ENCODE assay signal across 8 cellular contexts in genomic region chr10:88990528-88991160, GRCh38. TPM values are rescaled to one million over a fixed set of nuclear protein-coding genes. Genes with fewer than 3 reads are reported as not detected.
DNase-seq lines count a peak whose midpoint lies in the region; ATAC-seq and TF ChIP-seq lines count a peak whose summit lies in the region.

Gene FAS (plus strand): TSS chr10:88990798. CDS start chr10:88990877, 79 bp downstream.

- H3K4me1 ChIP-seq in HEK293 (ENCODE audit: control insufficient read depth, insufficient read depth, low read length) (peaks cover 17% of the 10 kb centered on the region), lower lobe of right lung (peaks cover 63% of the 10 kb centered on the region)

- intact Hi-C loops in lower lobe of right lung (cut with DNase I): no loop called here

- ATAC-seq in lower lobe of right lung: peak; percentile 91 to 95

- peak within 1 kb of the TSS; percentile 90 for H3K4me3 ChIP-seq in GM12864 (ENCODE audit: low read depth, low read length)
- H3K4me3 ChIP-seq in HEK293 (ENCODE audit: low read depth, low read length): peak within 1 kb of the TSS; percentile 86
- peak within 1 kb of the TSS; percentile 93 for H3K4me3 ChIP-seq in lower lobe of right lung

- H3K36me3 ChIP-seq in HEK293 (ENCODE audit: control insufficient read depth in 2 of 2, insufficient read depth in 1 of 2, low read length in 2 of 2) (peaks cover 0 to 3% of the 10 kb centered on the region in 2 experiments; a peak in 1 of 3 replicates), lower lobe of right lung (no peaks in the 10 kb centered on the region)

- TF ChIP-seq CTCF in GM12864 (IDR thresholded peaks at IDR 0.05; ENCODE audit: low read depth, low read length, missing control alignments) (no peak), HEK293 (tag by site-specific recombination; IDR thresholded peaks at IDR 0.05) (no peak), lower lobe of right lung (IDR thresholded peaks at IDR 0.05) (no peak)

- peak within 1 kb of the TSS; percentile 97 for H3K27ac ChIP-seq in HEK293 (ENCODE audit: extremely low read depth, low read depth, low read length)
- peak within 1 kb of the TSS; percentile 98 for H3K27ac ChIP-seq in lower lobe of right lung

- H3K9me3 ChIP-seq in HEK293 (ENCODE audit: control insufficient read depth, insufficient read depth, low read depth, low read length) (no peaks in the 10 kb centered on the region), lower lobe of right lung (no peaks in the 10 kb centered on the region)

- H3K27me3 ChIP-seq in lower lobe of right lung (ENCODE audit: low read depth): no peaks in the 10 kb centered on the region

- POLR2A ChIA-PET in HEK293 (lab: Yijun Ruan, JAX): interaction anchor here (0.5 to 1.9 kb wide), 9 partner anchors 8 to 385 kb away, joined by 3 to 11 read pairs (median 5); partner anchors contain the start of genes LIPA and STAMBPL1

- peak; percentile 75 for DNase-seq in GM12864 (ENCODE audit: low read depth)
- DNase-seq in NAMALWA (ENCODE audit: low spot score): peak; percentile 66
- peak; percentile 50 to 68 for DNase-seq in activated CD4-positive, alpha-beta T cell treated with anti-CD3 and anti-CD28 coated beads, Interleukin-2, amount 50 U/mL, for 24 hours (ENCODE audit: low read depth in 1 of 2, low spot score in 1 of 2)
- DNase-seq in dermis blood vessel endothelial cell: peak; percentile 54
- peak; percentile 89 for DNase-seq in lower lobe of right lung
- DNase-seq in stimulated activated CD4-positive, alpha-beta T cell treated with anti-CD3 and anti-CD28 coated beads, TNF-alpha, amount 100 ng/mL, for 4 hours (ENCODE audit: low read depth in 3 of 3): peak; percentile 50 to 68 (median 68)
- DNase-seq in NCI-H82 treated with DMSO at 0.1 percent for 48 hours (lab: John Stamatoyannopoulos, UW; ENCODE audit: unreplicated experiment): no peak

- CTCF ChIA-PET in HEK293 (lab: Yijun Ruan, JAX): interaction anchor here (0.6 to 7.4 kb wide), 20 partner anchors 12 to 425 kb away, joined by 3 to 137 read pairs (median 3); no protein-coding TSS in a partner anchor

TF ChIP-seq in HEK293, 187 proteins besides CTCF, POLR2A, EP300 and RAD21 (continues in another document):
- TF ChIP-seq KLF9 (tag by site-specific recombination; IDR thresholded peaks at IDR 0.05; ENCODE audit: low read depth) (no peak), SCRT2 (tag by site-specific recombination; IDR thresholded peaks at IDR 0.05) (no peak), SP2 (tag by site-specific recombination; IDR thresholded peaks at IDR 0.05) (peak; percentile 76), ZBTB20 (tag by site-specific recombination; IDR thresholded peaks at IDR 0.05) (peak; percentile 91), SP3 (tag by site-specific recombination; IDR thresholded peaks at IDR 0.05) (peak; percentile 78), ZNF391 (tag by site-specific recombination; IDR thresholded peaks at IDR 0.05; ENCODE audit: borderline replicate concordance, low read depth) (no peak), IKZF3 (tag by site-specific recombination; IDR thresholded peaks at IDR 0.05) (no peak), ZFP37 (tag by site-specific recombination; IDR thresholded peaks at IDR 0.05) (0 out of 2 replicates have a peak, but pooled peaks have one; percentile 50), ZBTB8A (tag by site-specific recombination; IDR thresholded peaks at IDR 0.05) (peak; percentile 44; the same call in 1 of the 2 replicates), ZNF341 (tag by site-specific recombination; IDR thresholded peaks at IDR 0.05; ENCODE audit: low read depth) (peak; percentile 62), GLIS1 (tag by site-specific recombination; IDR thresholded peaks at IDR 0.05) (peak; percentile 16; the same call in 1 of the 2 replicates), ZNF169 (tag by site-specific recombination; IDR thresholded peaks at IDR 0.05) (no peak), KLF1 (tag by site-specific recombination; IDR thresholded peaks at IDR 0.05) (peak; percentile 68), ZNF501 (tag by site-specific recombination; IDR thresholded peaks at IDR 0.05) (peak; percentile 84; the same call in 1 of the 2 replicates), SP7 (tag by site-specific recombination; IDR thresholded peaks at IDR 0.05) (peak; percentile 32; the same call in 1 of the 2 replicates), KLF8 (tag by site-specific recombination; IDR thresholded peaks at IDR 0.05) (peak; percentile 67), ZNF302 (tag by site-specific recombination; IDR thresholded peaks at IDR 0.05; ENCODE audit: low read depth) (no peak), ZBTB1 (tag by site-specific recombination; IDR thresholded peaks at IDR 0.05) (no peak), ZFP69B (tag by site-specific recombination; IDR thresholded peaks at IDR 0.05) (peak; percentile 77), ZBTB48 (tag by site-specific recombination; IDR thresholded peaks at IDR 0.05) (peak; percentile 52; the same call in 1 of the 2 replicates), ZNF600 (tag by site-specific recombination; IDR thresholded peaks at IDR 0.05) (peak; percentile 77), ZNF214 (tag by site-specific recombination; IDR thresholded peaks at IDR 0.05; ENCODE audit: borderline replicate concordance) (no peak), ZNF2 (tag by site-specific recombination; IDR thresholded peaks at IDR 0.05) (0 out of 2 replicates have a peak, but pooled peaks have one; percentile 23), ZNF707 (tag by site-specific recombination; IDR thresholded peaks at IDR 0.05) (no peak), TRIM28 (IDR thresholded peaks at IDR 0.05; ENCODE audit: borderline replicate concordance, low read length) (no peak), ZNF121 (tag by site-specific recombination; IDR thresholded peaks at IDR 0.05) (no peak), PATZ1 (tag by site-specific recombination; IDR thresholded peaks at IDR 0.05) (peak; percentile 79)
- TF ChIP-seq, protein P1, sequence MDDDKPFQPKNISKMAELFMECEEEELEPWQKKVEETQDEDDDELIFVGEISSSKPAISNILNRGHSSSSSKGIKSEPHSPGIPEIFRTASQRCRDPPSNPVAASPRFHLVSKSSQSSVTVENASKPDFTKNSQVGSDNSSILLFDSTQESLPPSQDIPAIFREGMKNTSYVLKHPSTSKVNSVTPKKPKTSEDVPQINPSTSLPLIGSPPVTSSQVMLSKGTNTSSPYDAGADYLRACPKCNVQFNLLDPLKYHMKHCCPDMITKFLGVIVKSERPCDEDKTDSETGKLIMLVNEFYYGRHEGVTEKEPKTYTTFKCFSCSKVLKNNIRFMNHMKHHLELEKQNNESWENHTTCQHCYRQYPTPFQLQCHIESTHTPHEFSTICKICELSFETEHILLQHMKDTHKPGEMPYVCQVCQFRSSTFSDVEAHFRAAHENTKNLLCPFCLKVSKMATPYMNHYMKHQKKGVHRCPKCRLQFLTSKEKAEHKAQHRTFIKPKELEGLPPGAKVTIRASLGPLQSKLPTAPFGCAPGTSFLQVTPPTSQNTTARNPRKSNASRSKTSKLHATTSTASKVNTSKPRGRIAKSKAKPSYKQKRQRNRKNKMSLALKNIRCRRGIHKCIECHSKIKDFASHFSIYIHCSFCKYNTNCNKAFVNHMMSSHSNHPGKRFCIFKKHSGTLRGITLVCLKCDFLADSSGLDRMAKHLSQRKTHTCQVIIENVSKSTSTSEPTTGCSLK (tag by site-specific recombination; IDR thresholded peaks at IDR 0.05): no peak
- TF ChIP-seq, protein P2, sequence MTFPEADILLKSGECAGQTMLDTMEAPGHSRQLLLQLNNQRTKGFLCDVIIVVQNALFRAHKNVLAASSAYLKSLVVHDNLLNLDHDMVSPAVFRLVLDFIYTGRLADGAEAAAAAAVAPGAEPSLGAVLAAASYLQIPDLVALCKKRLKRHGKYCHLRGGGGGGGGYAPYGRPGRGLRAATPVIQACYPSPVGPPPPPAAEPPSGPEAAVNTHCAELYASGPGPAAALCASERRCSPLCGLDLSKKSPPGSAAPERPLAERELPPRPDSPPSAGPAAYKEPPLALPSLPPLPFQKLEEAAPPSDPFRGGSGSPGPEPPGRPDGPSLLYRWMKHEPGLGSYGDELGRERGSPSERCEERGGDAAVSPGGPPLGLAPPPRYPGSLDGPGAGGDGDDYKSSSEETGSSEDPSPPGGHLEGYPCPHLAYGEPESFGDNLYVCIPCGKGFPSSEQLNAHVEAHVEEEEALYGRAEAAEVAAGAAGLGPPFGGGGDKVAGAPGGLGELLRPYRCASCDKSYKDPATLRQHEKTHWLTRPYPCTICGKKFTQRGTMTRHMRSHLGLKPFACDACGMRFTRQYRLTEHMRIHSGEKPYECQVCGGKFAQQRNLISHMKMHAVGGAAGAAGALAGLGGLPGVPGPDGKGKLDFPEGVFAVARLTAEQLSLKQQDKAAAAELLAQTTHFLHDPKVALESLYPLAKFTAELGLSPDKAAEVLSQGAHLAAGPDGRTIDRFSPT (tag by site-specific recombination; IDR thresholded peaks at IDR 0.05): peak; percentile 69; the same call in 1 of the 2 replicates

RNA-seq across cellular contexts. Expression of gene FAS, which starts in this region (rescaled TPM):
- total RNA-seq in dermis blood vessel endothelial cell (16.5 and 19.2 TPM in 2 replicates), lower lobe of right lung (35.7 TPM)
